1 cellular context compared by ENCODE assay signal in the genomic region with DNA sequence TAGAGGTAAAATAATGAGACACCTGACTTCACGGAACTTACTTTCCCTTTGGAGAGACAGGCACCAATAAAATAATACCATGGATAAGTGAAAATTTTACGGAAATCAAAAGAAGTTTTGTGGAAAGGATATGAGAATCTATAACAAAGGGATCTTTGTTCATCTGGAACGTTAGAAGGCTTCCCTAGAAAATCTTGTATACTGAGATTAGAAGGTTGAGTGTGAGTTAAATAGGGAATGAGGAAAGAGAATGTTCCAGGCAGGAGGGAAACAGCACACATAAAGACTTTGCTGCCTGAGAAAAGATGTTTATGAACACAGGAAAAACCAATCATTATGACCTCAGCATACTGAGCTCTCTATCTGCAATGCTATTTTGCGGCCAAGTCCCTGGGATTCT.
TF ChIP-seq lines count a peak whose summit lies in the region.

No MANE protein-coding gene starts in this region.

TF ChIP-seq in GM23338, 12 proteins besides CTCF, POLR2A, EP300 and RAD21 (continued from another document):
- TF ChIP-seq, protein P1, sequence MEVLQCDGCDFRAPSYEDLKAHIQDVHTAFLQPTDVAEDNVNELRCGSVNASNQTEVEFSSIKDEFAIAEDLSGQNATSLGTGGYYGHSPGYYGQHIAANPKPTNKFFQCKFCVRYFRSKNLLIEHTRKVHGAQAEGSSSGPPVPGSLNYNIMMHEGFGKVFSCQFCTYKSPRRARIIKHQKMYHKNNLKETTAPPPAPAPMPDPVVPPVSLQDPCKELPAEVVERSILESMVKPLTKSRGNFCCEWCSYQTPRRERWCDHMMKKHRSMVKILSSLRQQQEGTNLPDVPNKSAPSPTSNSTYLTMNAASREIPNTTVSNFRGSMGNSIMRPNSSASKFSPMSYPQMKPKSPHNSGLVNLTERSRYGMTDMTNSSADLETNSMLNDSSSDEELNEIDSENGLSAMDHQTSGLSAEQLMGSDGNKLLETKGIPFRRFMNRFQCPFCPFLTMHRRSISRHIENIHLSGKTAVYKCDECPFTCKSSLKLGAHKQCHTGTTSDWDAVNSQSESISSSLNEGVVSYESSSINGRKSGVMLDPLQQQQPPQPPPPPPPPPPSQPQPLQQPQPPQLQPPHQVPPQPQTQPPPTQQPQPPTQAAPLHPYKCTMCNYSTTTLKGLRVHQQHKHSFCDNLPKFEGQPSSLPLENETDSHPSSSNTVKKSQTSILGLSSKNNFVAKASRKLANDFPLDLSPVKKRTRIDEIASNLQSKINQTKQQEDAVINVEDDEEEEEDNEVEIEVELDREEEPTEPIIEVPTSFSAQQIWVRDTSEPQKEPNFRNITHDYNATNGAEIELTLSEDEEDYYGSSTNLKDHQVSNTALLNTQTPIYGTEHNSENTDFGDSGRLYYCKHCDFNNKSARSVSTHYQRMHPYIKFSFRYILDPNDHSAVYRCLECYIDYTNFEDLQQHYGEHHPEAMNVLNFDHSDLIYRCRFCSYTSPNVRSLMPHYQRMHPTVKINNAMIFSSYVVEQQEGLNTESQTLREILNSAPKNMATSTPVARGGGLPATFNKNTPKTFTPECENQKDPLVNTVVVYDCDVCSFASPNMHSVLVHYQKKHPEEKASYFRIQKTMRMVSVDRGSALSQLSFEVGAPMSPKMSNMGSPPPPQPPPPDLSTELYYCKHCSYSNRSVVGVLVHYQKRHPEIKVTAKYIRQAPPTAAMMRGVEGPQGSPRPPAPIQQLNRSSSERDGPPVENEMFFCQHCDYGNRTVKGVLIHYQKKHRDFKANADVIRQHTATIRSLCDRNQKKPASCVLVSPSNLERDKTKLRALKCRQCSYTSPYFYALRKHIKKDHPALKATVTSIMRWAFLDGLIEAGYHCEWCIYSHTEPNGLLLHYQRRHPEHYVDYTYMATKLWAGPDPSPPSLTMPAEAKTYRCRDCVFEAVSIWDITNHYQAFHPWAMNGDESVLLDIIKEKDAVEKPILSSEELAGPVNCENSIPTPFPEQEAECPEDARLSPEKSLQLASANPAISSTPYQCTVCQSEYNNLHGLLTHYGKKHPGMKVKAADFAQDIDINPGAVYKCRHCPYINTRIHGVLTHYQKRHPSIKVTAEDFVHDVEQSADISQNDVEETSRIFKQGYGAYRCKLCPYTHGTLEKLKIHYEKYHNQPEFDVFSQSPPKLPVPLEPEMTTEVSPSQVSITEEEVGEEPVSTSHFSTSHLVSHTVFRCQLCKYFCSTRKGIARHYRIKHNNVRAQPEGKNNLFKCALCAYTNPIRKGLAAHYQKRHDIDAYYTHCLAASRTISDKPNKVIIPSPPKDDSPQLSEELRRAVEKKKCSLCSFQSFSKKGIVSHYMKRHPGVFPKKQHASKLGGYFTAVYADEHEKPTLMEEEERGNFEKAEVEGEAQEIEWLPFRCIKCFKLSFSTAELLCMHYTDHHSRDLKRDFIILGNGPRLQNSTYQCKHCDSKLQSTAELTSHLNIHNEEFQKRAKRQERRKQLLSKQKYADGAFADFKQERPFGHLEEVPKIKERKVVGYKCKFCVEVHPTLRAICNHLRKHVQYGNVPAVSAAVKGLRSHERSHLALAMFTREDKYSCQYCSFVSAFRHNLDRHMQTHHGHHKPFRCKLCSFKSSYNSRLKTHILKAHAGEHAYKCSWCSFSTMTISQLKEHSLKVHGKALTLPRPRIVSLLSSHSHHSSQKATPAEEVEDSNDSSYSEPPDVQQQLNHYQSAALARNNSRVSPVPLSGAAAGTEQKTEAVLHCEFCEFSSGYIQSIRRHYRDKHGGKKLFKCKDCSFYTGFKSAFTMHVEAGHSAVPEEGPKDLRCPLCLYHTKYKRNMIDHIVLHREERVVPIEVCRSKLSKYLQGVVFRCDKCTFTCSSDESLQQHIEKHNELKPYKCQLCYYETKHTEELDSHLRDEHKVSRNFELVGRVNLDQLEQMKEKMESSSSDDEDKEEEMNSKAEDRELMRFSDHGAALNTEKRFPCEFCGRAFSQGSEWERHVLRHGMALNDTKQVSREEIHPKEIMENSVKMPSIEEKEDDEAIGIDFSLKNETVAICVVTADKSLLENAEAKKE (CRISPR knock-in tag; IDR thresholded peaks at IDR 0.05), result no peak
- TF ChIP-seq NANOG (IDR thresholded peaks at IDR 0.05; ENCODE audit: borderline replicate concordance) (no peak), ZNF331 (CRISPR knock-in tag; IDR thresholded peaks at IDR 0.05; ENCODE audit: low read depth) (no peak), ZNF114 (CRISPR knock-in tag; IDR thresholded peaks at IDR 0.05) (no peak), JUNB (IDR thresholded peaks at IDR 0.05; ENCODE audit: unreplicated experiment) (no peak), EZH2 (IDR thresholded peaks at IDR 0.05; ENCODE audit: low read depth, unreplicated experiment) (no peak), EZH2phosphoT487 (IDR thresholded peaks at IDR 0.05; ENCODE audit: unreplicated experiment) (no peak), STAT1 (IDR thresholded peaks at IDR 0.05; ENCODE audit: unreplicated experiment) (no peak)
- TF ChIP-seq, protein P2, sequence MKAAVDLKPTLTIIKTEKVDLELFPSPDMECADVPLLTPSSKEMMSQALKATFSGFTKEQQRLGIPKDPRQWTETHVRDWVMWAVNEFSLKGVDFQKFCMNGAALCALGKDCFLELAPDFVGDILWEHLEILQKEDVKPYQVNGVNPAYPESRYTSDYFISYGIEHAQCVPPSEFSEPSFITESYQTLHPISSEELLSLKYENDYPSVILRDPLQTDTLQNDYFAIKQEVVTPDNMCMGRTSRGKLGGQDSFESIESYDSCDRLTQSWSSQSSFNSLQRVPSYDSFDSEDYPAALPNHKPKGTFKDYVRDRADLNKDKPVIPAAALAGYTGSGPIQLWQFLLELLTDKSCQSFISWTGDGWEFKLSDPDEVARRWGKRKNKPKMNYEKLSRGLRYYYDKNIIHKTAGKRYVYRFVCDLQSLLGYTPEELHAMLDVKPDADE (IDR thresholded peaks at IDR 0.05), result no peak
